Comparison of ENCODE assay signal across 1 cellular context in genomic region chr1:154353460-154353904, GRCh38.
TF ChIP-seq lines count a peak whose summit lies in the region.

No MANE protein-coding gene starts in this region.

TF ChIP-seq in HEK293, 187 proteins besides CTCF, POLR2A, EP300 and RAD21 (continued from another document and continues in another):
- TF ChIP-seq, protein P1, sequence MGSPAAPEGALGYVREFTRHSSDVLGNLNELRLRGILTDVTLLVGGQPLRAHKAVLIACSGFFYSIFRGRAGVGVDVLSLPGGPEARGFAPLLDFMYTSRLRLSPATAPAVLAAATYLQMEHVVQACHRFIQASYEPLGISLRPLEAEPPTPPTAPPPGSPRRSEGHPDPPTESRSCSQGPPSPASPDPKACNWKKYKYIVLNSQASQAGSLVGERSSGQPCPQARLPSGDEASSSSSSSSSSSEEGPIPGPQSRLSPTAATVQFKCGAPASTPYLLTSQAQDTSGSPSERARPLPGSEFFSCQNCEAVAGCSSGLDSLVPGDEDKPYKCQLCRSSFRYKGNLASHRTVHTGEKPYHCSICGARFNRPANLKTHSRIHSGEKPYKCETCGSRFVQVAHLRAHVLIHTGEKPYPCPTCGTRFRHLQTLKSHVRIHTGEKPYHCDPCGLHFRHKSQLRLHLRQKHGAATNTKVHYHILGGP (tag by site-specific recombination; IDR thresholded peaks at IDR 0.05), result no peak
- TF ChIP-seq ZNF350 (tag by site-specific recombination; IDR thresholded peaks at IDR 0.05) (no peak), ZEB2 (tag by site-specific recombination; IDR thresholded peaks at IDR 0.05) (no peak), BCL11B (tag by site-specific recombination; IDR thresholded peaks at IDR 0.05; ENCODE audit: low read depth) (peak; percentile 96), GLIS1 (tag by site-specific recombination; IDR thresholded peaks at IDR 0.05) (no peak), ZBTB21 (tag by site-specific recombination; IDR thresholded peaks at IDR 0.05) (no peak), SP7 (tag by site-specific recombination; IDR thresholded peaks at IDR 0.05) (no peak), ZNF658 (tag by site-specific recombination; IDR thresholded peaks at IDR 0.05) (no peak), ZNF398 (tag by site-specific recombination; IDR thresholded peaks at IDR 0.05) (peak; percentile 72), ZNF335 (tag by site-specific recombination; conservative IDR thresholded peaks at IDR 0.05) (peak; percentile 99), ZNF623 (tag by site-specific recombination; IDR thresholded peaks at IDR 0.05) (no peak), ZNF324 (tag by site-specific recombination; IDR thresholded peaks at IDR 0.05) (no peak), ZNF24 (tag by site-specific recombination; IDR thresholded peaks at IDR 0.05) (no peak), ZNF664 (tag by site-specific recombination; IDR thresholded peaks at IDR 0.05) (no peak), ZNF580 (tag by site-specific recombination; IDR thresholded peaks at IDR 0.05) (no peak), HOXC10 (CRISPR knock-in tag; IDR thresholded peaks at IDR 0.05) (no peak), ZNF274 (IDR thresholded peaks at IDR 0.05; ENCODE audit: low read length) (no peak), ZNF274 (tag by site-specific recombination; IDR thresholded peaks at IDR 0.05; ENCODE audit: borderline replicate concordance) (no peak), GLIS2 (tag by site-specific recombination; IDR thresholded peaks at IDR 0.05) (no peak), ZNF776 (tag by site-specific recombination; IDR thresholded peaks at IDR 0.05; ENCODE audit: borderline replicate concordance) (no peak), ZNF366 (tag by site-specific recombination; conservative IDR thresholded peaks at IDR 0.05) (no peak), ZNF223 (tag by site-specific recombination; IDR thresholded peaks at IDR 0.05) (no peak), ZNF792 (tag by site-specific recombination; IDR thresholded peaks at IDR 0.05) (no peak), ZNF354C (tag by site-specific recombination; IDR thresholded peaks at IDR 0.05; ENCODE audit: borderline replicate concordance, low read depth) (no peak), ZNF248 (tag by site-specific recombination; IDR thresholded peaks at IDR 0.05) (no peak), ZNF768 (tag by site-specific recombination; IDR thresholded peaks at IDR 0.05) (no peak), ZBTB48 (tag by site-specific recombination; IDR thresholded peaks at IDR 0.05) (peak; percentile 15; the same call in 1 of the 2 replicates), ZBTB11 (tag by site-specific recombination; conservative IDR thresholded peaks at IDR 0.05; ENCODE audit: low read depth) (no peak), ZXDB (tag by site-specific recombination; IDR thresholded peaks at IDR 0.05) (0 out of 2 replicates have a peak, but pooled peaks have one; percentile 2), KLF16 (tag by site-specific recombination; IDR thresholded peaks at IDR 0.05) (no peak), BCL11A (tag by site-specific recombination; IDR thresholded peaks at IDR 0.05; ENCODE audit: low read depth) (peak; percentile 97), ZNF280D (tag by site-specific recombination; IDR thresholded peaks at IDR 0.05) (no peak), HOXD13 (CRISPR knock-in tag; IDR thresholded peaks at IDR 0.05; ENCODE audit: borderline replicate concordance) (no peak), ZNF558 (tag by site-specific recombination; IDR thresholded peaks at IDR 0.05) (no peak), INSM2 (tag by site-specific recombination; IDR thresholded peaks at IDR 0.05) (no peak), ZNF10 (tag by site-specific recombination; IDR thresholded peaks at IDR 0.05) (no peak; the same call in 1 of the 2 replicates), ZSCAN30 (tag by site-specific recombination; IDR thresholded peaks at IDR 0.05) (no peak), ZBTB1 (tag by site-specific recombination; IDR thresholded peaks at IDR 0.05) (no peak), ZNF302 (tag by site-specific recombination; IDR thresholded peaks at IDR 0.05; ENCODE audit: low read depth) (no peak), MYNN (tag by site-specific recombination; IDR thresholded peaks at IDR 0.05; ENCODE audit: borderline replicate concordance) (no peak), ZFP37 (tag by site-specific recombination; IDR thresholded peaks at IDR 0.05) (no peak), ZNF626 (tag by site-specific recombination; IDR thresholded peaks at IDR 0.05) (no peak), ZNF677 (tag by site-specific recombination; IDR thresholded peaks at IDR 0.05) (no peak), ZNF701 (tag by site-specific recombination; IDR thresholded peaks at IDR 0.05) (0 out of 2 replicates have a peak, but pooled peaks have one; percentile 39), ZFP41 (tag by site-specific recombination; IDR thresholded peaks at IDR 0.05; ENCODE audit: borderline replicate concordance) (no peak), ZNF148 (tag by site-specific recombination; IDR thresholded peaks at IDR 0.05; ENCODE audit: borderline replicate concordance) (no peak)
- TF ChIP-seq, protein P2, sequence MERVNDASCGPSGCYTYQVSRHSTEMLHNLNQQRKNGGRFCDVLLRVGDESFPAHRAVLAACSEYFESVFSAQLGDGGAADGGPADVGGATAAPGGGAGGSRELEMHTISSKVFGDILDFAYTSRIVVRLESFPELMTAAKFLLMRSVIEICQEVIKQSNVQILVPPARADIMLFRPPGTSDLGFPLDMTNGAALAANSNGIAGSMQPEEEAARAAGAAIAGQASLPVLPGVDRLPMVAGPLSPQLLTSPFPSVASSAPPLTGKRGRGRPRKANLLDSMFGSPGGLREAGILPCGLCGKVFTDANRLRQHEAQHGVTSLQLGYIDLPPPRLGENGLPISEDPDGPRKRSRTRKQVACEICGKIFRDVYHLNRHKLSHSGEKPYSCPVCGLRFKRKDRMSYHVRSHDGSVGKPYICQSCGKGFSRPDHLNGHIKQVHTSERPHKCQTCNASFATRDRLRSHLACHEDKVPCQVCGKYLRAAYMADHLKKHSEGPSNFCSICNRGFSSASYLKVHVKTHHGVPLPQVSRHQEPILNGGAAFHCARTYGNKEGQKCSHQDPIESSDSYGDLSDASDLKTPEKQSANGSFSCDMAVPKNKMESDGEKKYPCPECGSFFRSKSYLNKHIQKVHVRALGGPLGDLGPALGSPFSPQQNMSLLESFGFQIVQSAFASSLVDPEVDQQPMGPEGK (tag by site-specific recombination; IDR thresholded peaks at IDR 0.05), result peak; percentile 32; the same call in 1 of the 2 replicates
- TF ChIP-seq, protein P3, sequence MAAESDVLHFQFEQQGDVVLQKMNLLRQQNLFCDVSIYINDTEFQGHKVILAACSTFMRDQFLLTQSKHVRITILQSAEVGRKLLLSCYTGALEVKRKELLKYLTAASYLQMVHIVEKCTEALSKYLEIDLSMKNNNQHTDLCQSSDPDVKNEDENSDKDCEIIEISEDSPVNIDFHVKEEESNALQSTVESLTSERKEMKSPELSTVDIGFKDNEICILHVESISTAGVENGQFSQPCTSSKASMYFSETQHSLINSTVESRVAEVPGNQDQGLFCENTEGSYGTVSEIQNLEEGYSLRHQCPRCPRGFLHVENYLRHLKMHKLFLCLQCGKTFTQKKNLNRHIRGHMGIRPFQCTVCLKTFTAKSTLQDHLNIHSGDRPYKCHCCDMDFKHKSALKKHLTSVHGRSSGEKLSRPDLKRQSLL (tag by site-specific recombination; IDR thresholded peaks at IDR 0.05), result no peak
